In the genomic region with DNA sequence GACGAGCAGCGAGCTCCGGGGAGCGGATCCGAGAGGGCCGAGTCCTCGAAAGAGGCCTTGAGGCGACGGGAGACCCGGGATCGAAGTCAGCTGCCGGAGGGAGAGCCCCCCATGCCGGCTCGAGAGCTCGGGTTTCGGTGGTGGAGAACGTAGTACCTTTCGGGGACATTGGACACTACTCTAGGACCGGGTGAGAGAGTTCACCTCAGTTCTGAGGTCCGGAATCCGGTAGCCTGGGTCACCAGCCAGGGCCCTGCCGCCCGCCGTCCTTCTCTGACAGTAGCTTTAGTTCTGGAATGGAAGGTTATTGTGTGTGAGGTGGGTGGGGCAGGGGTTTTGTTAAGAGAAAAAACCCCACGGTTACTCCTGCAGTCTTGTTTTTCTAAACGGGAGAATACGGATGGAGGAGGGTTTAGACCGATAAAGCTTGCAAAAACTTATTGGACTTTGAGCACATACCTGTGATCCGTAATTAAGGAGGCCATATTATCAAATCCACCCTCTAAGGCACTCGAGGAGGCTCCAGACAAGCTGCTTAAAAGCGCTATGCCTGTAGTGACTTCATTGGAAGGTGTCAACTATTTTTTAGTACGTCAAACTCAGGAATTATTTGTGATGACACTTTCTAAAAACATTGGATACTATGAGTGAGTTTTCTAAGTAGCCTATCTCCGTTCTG, we compare ENCODE assay signal across 7 cellular contexts. TPM values are rescaled to one million over a fixed set of nuclear protein-coding genes. Genes with fewer than 3 reads are reported as not detected.
DNase-seq lines count a peak whose midpoint lies in the region; ATAC-seq and TF ChIP-seq lines count a peak whose summit lies in the region.

No MANE protein-coding gene starts in this region.

- H3K9me3 Mint-ChIP-seq in GM23338: no peaks in the 10 kb centered on the region

- H3K27ac Mint-ChIP-seq in GM23338: no peak overlapping the region

- no peak for TF ChIP-seq POLR2A in adrenal gland (IDR thresholded peaks at IDR 0.05)

- H3K4me1 Mint-ChIP-seq in GM23338: peaks cover 22% of the 10 kb centered on the region

- H3K4me3 Mint-ChIP-seq in GM23338: peak overlapping the region; percentile 99

- peak overlapping the region; percentile 68; the same call in 1 of the 2 replicates for H2AFZ ChIP-seq in GM23338

- WGBS in adrenal gland, 4 donors: 0 to 1% (median 1%) methylated on average over 17 to 33 of the region's 33 CpGs

- peak overlapping the region; percentile 94 for H3K4me2 ChIP-seq in GM23338

- H3K9ac ChIP-seq in iPS-15b (ENCODE audit: low read depth, low read length): peak overlapping the region; percentile 77

- peak overlapping the region; percentile 84 for H3K4me3 ChIP-seq in GM23338
- H3K4me3 ChIP-seq in MG63: peak overlapping the region; percentile 66
- H3K4me3 ChIP-seq in adrenal gland: peak overlapping the region; percentile 38 to 78 (median 62)
- peak overlapping the region; percentile 91 for H3K4me3 ChIP-seq in iPS-15b (ENCODE audit: low read depth, low read length)

- no peaks in the 10 kb centered on the region for H3K27me3 ChIP-seq in GM23338 (ENCODE audit: insufficient read depth)
- no peaks in the 10 kb centered on the region for H3K27me3 ChIP-seq in MG63
- H3K27me3 ChIP-seq in adrenal gland: no peaks in the 10 kb centered on the region
- no peaks in the 10 kb centered on the region for H3K27me3 ChIP-seq in iPS-15b (ENCODE audit: control insufficient read depth, insufficient read depth, low read length)

- ATAC-seq in GM18498 (IDR thresholded peaks at IDR 0.05; ENCODE audit: unreplicated experiment) (peak; percentile 17), GM23338 (peak; percentile 36), GM19467 (IDR thresholded peaks at IDR 0.05; ENCODE audit: unreplicated experiment) (no peak)

- H3K4me1 ChIP-seq in GM23338 (ENCODE audit: insufficient read depth): peaks cover 22% of the 10 kb centered on the region
- H3K4me1 ChIP-seq in adrenal gland (replicated peaks in 1 of 2): peaks cover 22 to 48% of the 10 kb centered on the region in 2 donors
- H3K4me1 ChIP-seq in iPS-15b (ENCODE audit: control insufficient read depth, insufficient read depth, low read length): peaks cover 10% of the 10 kb centered on the region

- no peaks in the 10 kb centered on the region; the same call in 2 of the 3 replicates for H3K36me3 Mint-ChIP-seq in GM23338 (ENCODE audit: low read depth)

- H3K27ac ChIP-seq in GM23338 (ENCODE audit: low read depth) (peak overlapping the region; percentile 97), adrenal gland (peak overlapping the region; percentile 96 to 98 (median 97))

- peaks cover 52% of the 10 kb centered on the region for H3K79me2 ChIP-seq in GM23338 (replicated peaks; ENCODE audit: insufficient read depth)

- intact Hi-C loops in adrenal gland (cut with DNase I): no loop called here

- H3F3A ChIP-seq in GM23338 (replicated peaks; ENCODE audit: low read depth): no peaks in the 10 kb centered on the region

- H3K9me3 ChIP-seq in MG63: no peaks in the 10 kb centered on the region
- no peaks in the 10 kb centered on the region for H3K9me3 ChIP-seq in adrenal gland (replicated peaks in 1 of 3)
- H3K9me3 ChIP-seq in iPS-15b (ENCODE audit: control insufficient read depth, insufficient read depth, low read length): no peaks in the 10 kb centered on the region

- H4K20me1 ChIP-seq in GM23338 (replicated peaks; ENCODE audit: insufficient read depth): peaks cover 9% of the 10 kb centered on the region; the same call in 1 of the 2 replicates

- H3K36me3 ChIP-seq in GM23338 (ENCODE audit: insufficient read depth) (no peaks in the 10 kb centered on the region), MG63 (peaks cover 4% of the 10 kb centered on the region; the same call in 1 of the 2 replicates), adrenal gland (replicated peaks in 1 of 2) (no peaks in the 10 kb centered on the region), iPS-15b (ENCODE audit: control insufficient read depth, insufficient read depth, low read length) (no peaks in the 10 kb centered on the region)

- DNase-seq in GM23338 (ENCODE audit: low spot score) (peak; percentile 39), MG63 (peak; percentile 16), adrenal gland (peak in 4 of 7 donors; percentile 46 to 72 (median 50))
- DNase-seq in stimulated activated CD4-positive, alpha-beta T cell treated with anti-CD3 and anti-CD28 coated beads, Interleukin-2, amount 100 ng/mL, for 24 hours: peak; percentile 20 to 30

- H3K9me2 ChIP-seq in GM23338 (ENCODE audit: insufficient read depth): no peaks in the 10 kb centered on the region

- peaks cover 8% of the 10 kb centered on the region for H3K27me3 Mint-ChIP-seq in GM23338 (ENCODE audit: insufficient read depth, low read depth, poor library complexity)

- TF ChIP-seq CTCF in GM23338 (conservative IDR thresholded peaks at IDR 0.05; ENCODE audit: low read depth in 2 of 2): no peak
- no peak for TF ChIP-seq CTCF in adrenal gland (IDR thresholded peaks at IDR 0.05)

TF ChIP-seq in GM23338, 12 proteins besides CTCF, POLR2A, EP300 and RAD21:
- TF ChIP-seq ZNF114 (CRISPR knock-in tag; IDR thresholded peaks at IDR 0.05) (no peak), POLR2AphosphoS5 (IDR thresholded peaks at IDR 0.05; ENCODE audit: low read depth) (no peak), NANOG (IDR thresholded peaks at IDR 0.05; ENCODE audit: borderline replicate concordance) (no peak), JUNB (IDR thresholded peaks at IDR 0.05; ENCODE audit: unreplicated experiment) (no peak), EZH2phosphoT487 (IDR thresholded peaks at IDR 0.05; ENCODE audit: unreplicated experiment) (no peak)

RNA-seq across cellular contexts. Expression of a gene that starts 0.8 kb away (rescaled TPM):
- total RNA-seq in GM23338 (2014; rRNA removed; shearing (Covaris generic)): 57.5 and 61.2 TPM in 2 replicates
- polyA plus RNA-seq in GM23338 (2016; fragmentation: Nextera tagmentation; extraction: Ambion mirVana) (15.0 and 15.2 TPM in 2 replicates), adrenal gland (10 to 100 TPM; 12.1 to 45.0 (median 14.6) TPM)
- total RNA-seq in MG63 (2014; rRNA removed; shearing (Covaris generic); ENCODE audit: low replicate concordance): 7.3 and 11.2 TPM in 2 replicates
- 10 to 100 TPM; 29.9 to 54.6 (median 41.7) TPM for total RNA-seq in adrenal gland

RNA-seq across cellular contexts. Expression of a gene that starts 0.9 kb away (rescaled TPM):
- 2.2 and 2.5 TPM in 2 replicates for total RNA-seq in GM23338 (2014; rRNA removed; shearing (Covaris generic))
- polyA plus RNA-seq in GM23338 (2016; fragmentation: Nextera tagmentation; extraction: Ambion mirVana): 9.4 and 10.2 TPM in 2 replicates
- 1.3 and 1.7 TPM in 2 replicates for total RNA-seq in MG63 (2014; rRNA removed; shearing (Covaris generic); ENCODE audit: low replicate concordance)
- total RNA-seq in adrenal gland: 1 to 10 TPM in 4 of 8 donors, under 1 TPM in 3, not detected in 1; 0.17 to 3.5 (median 1.5) TPM
- polyA plus RNA-seq in adrenal gland: 1 to 10 TPM in 2 of 3 donors, under 1 TPM in 1; 0.67 to 1.7 (median 1.2) TPM
